ENCODE assay signal across 1 cellular context in the genomic region with DNA sequence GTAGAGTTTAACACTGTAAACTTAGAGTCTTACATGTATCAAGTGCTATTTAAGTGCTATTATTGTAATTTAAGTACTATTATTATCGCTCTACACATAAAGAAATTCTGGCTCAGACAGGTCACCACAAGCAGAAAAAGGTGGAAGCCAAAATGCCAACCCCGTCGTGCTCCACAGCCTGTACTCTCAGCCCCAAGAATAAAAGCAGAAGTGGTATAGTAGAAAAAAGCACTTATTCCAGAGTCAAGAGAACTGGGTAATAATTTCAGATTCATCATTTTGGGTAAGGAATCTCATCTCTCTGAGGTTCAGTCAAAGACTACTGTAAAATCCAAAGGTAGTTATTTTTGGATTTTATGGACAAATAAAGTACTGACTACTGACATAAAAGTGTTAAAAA.
TF ChIP-seq lines count a peak whose summit lies in the region.

No MANE protein-coding gene starts in this region.

TF ChIP-seq in GM12878, 131 proteins besides CTCF, POLR2A, EP300 and RAD21:
- TF ChIP-seq RUNX3 (IDR thresholded peaks at IDR 0.05; ENCODE audit: low read length) = peak; percentile 31; the same call in 1 of the 2 replicates
- TF ChIP-seq SPI1 (IDR thresholded peaks at IDR 0.05; ENCODE audit: borderline replicate concordance, insufficient read depth, low read depth, low read length) = peak; percentile 93
- peak; percentile 55 to 56 for TF ChIP-seq IKZF2 (IDR thresholded peaks at IDR 0.05)
- TF ChIP-seq NR2C1 (IDR thresholded peaks at IDR 0.05) = no peak
